ENCODE assay signal across 8 cellular contexts in the genomic region with DNA sequence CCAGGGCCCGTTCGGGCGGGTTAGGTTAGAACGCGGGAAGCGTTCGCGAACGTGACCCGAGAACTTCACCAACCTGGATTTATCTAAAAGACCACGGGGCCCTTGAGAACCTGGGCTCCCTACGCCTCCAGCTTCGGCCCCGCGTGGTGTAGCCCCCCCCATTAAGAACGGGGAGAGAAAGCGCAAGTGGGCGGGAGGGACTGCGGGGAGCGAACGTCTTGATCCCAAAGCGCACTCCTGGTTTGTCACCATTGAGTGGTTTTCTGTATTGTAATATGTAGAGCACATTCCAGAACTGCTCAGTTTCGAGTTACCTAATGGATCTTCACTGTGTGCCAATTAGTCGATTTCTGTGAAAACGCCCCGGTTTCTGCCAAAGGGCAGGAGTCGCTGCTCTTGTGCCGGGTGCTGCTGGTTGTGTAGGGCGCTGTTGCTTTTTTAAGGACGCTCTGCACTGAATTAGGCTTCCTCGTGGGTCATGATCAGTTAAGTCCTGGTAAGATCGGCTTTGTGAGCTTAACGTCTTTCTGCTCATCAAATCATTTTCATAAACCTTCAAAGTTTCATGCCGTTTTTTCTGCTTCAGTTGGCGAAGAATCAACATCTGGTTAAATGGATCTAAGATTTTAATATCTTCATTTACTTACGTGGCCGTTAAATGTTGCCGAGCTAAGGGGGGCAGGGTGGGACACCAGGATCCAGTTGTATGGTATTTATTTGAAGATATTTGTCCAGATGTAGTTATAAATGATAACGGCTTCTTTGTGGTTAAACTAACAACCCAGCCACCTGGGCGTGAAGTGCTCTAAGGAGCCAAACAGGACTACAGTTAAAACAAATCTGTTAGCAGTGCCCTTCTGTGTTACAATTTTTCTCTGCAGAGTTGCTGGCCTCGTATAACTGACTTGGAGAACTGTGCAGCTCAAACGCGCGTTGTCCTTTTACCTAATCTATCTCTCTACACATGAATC. TPM values are rescaled to one million over a fixed set of nuclear protein-coding genes. Genes with fewer than 3 reads are reported as not detected.
A peak's percentile ranks its signal among the peaks of the same experiment; 100 is the strongest.
DNase-seq lines count a peak whose midpoint lies in the region; ATAC-seq and TF ChIP-seq lines count a peak whose summit lies in the region.

No MANE protein-coding gene starts in this region.

- H3K27me3 ChIP-seq in HUES6 (ENCODE audit: control insufficient read depth, insufficient read depth, low read length), result no peaks in the 10 kb centered on the region
- H3K27me3 ChIP-seq in heart right ventricle, result no peaks in the 10 kb centered on the region

- peak overlapping the region; percentile 91 for H3K27ac Mint-ChIP-seq in activated naive CD4-positive, alpha-beta T cell treated with anti-CD3 and anti-CD28 coated beads, Interleukin-2, amount 10 ng/mL, durations not matched to agents 7 days and 5 days

- H3K36me3 ChIP-seq in HUES6 (ENCODE audit: control insufficient read depth, insufficient read depth, low read length) (peaks cover 3% of the 10 kb centered on the region; the same call in 1 of the 2 replicates), heart right ventricle (no peaks in the 10 kb centered on the region)

- CTCF ChIA-PET in activated naive CD4-positive, alpha-beta T cell treated with anti-CD3 and anti-CD28 coated beads, Interleukin-2, amount 10 ng/mL, durations not matched to agents 7 days and 5 days (lab: Charles Lee), result interaction anchor here (0.6 to 6.6 kb wide), 23 partner anchors 20 to 405 kb away, joined by 3 to 65 read pairs (median 4); a partner anchor contains a TSS

- H3K4me1 Mint-ChIP-seq in activated naive CD4-positive, alpha-beta T cell treated with anti-CD3 and anti-CD28 coated beads, Interleukin-2, amount 10 ng/mL, durations not matched to agents 7 days and 5 days, result peaks cover 56% of the 10 kb centered on the region

- H3K4me3 Mint-ChIP-seq in activated naive CD4-positive, alpha-beta T cell treated with anti-CD3 and anti-CD28 coated beads, Interleukin-2, amount 10 ng/mL, durations not matched to agents 7 days and 5 days, result peak overlapping the region; percentile 90

- DNase-seq in DMS 273 treated with DMSO at 0.1 percent for 48 hours (lab: John Stamatoyannopoulos, UW) (peak; percentile 13), heart right ventricle (peak; percentile 18 to 20), retina (peak; percentile 83), mucosa of gallbladder (ENCODE audit: low spot score) (no peak)
- peak; percentile 72 for DNase-seq in activated naive CD4-positive, alpha-beta T cell treated with anti-CD3 and anti-CD28 coated beads, Interleukin-2, amount 10 ng/mL, durations not matched to agents 7 days and 5 days

- intact Hi-C loops in heart right ventricle (cut with DNase I), result loop anchor here in 9 of 10 donors (2.0 to 10.0 kb wide), 10 partner anchors 90 to 410 kb away; a partner anchor contains a TSS

- no peaks in the 10 kb centered on the region for H3K9me3 Mint-ChIP-seq in activated naive CD4-positive, alpha-beta T cell treated with anti-CD3 and anti-CD28 coated beads, Interleukin-2, amount 10 ng/mL, durations not matched to agents 7 days and 5 days

- H3K36me3 Mint-ChIP-seq in activated naive CD4-positive, alpha-beta T cell treated with anti-CD3 and anti-CD28 coated beads, Interleukin-2, amount 10 ng/mL, durations not matched to agents 7 days and 5 days, result peaks cover 14% of the 10 kb centered on the region

- ATAC-seq in GM21447 (IDR thresholded peaks at IDR 0.05; ENCODE audit: unreplicated experiment) (peak; percentile 48), heart right ventricle (peak; percentile 30 to 61 (median 50))

- H3K9ac ChIP-seq in HUES6 (ENCODE audit: low read length), result peak overlapping the region; percentile 93

- peak; percentile 71 for TF ChIP-seq POLR2A in Raji (IDR thresholded peaks at IDR 0.05; ENCODE audit: insufficient read depth, low read depth, low read length)

- peak overlapping the region; percentile 93 for H3K27ac ChIP-seq in HUES6 (ENCODE audit: low read depth, low read length)
- H3K27ac ChIP-seq in heart right ventricle, result peak overlapping the region in 1 of 10 donors; percentile 64

- H3K4me1 ChIP-seq in HUES6 (ENCODE audit: control insufficient read depth, insufficient read depth, low read length), result peaks cover 30% of the 10 kb centered on the region
- peaks cover 2 to 32% (median 17%) of the 10 kb centered on the region in 9 donors for H3K4me1 ChIP-seq in heart right ventricle

- H3K27me3 Mint-ChIP-seq in activated naive CD4-positive, alpha-beta T cell treated with anti-CD3 and anti-CD28 coated beads, Interleukin-2, amount 10 ng/mL, durations not matched to agents 7 days and 5 days, result peaks cover 11% of the 10 kb centered on the region

- H3K4me3 ChIP-seq in HUES6 (ENCODE audit: low read depth, low read length) (peak overlapping the region; percentile 57), heart right ventricle (peak overlapping the region; percentile 66 to 91 (median 81))

- TF ChIP-seq CTCF in heart right ventricle (IDR thresholded peaks at IDR 0.05), result peak in 1 of 9 donors; percentile 9

- H3K9me3 ChIP-seq in HUES6 (ENCODE audit: control insufficient read depth, insufficient read depth, low read depth, low read length) (no peaks in the 10 kb centered on the region), heart right ventricle (no peaks in the 10 kb centered on the region)

- 2 to 3% methylated on average over 44 of the region's 44 CpGs for WGBS in heart right ventricle, 2 donors

RNA-seq across cellular contexts. Expression of a gene that starts 0.8 kb away (rescaled TPM):
- total RNA-seq in heart right ventricle (1 to 10 TPM in 1 of 10 donors, under 1 TPM in 4, not detected in 5; 0.25 to 1.7 (median 0.40) TPM), mucosa of gallbladder (1.7 TPM)
- under 1 TPM in 1 of 2 donors, not detected in 1; 0.20 TPM for polyA plus RNA-seq in heart right ventricle
